2 cellular contexts compared by ENCODE assay signal in genomic region chr11:94791942-94792341, GRCh38.
TF ChIP-seq lines count a peak whose summit lies in the region.

No MANE protein-coding gene starts in this region.

TF ChIP-seq in HEK293, 187 proteins besides CTCF, POLR2A, EP300 and RAD21:
- peak; percentile 23; the same call in 1 of the 2 replicates for TF ChIP-seq PRDM4 (tag by site-specific recombination; IDR thresholded peaks at IDR 0.05)
- TF ChIP-seq ZNF146 (tag by site-specific recombination; IDR thresholded peaks at IDR 0.05) = peak; percentile 96
- peak; percentile 71 for TF ChIP-seq ZNF580 (tag by site-specific recombination; IDR thresholded peaks at IDR 0.05)

TF ChIP-seq in K562, 482 proteins besides CTCF, POLR2A, EP300 and RAD21:
- TF ChIP-seq BCOR (IDR thresholded peaks at IDR 0.05) = peak; percentile 54; the same call in 1 of the 2 replicates
- 0 out of 2 replicates have a peak, but pooled peaks have one; percentile 19 for TF ChIP-seq FOSL1 (tag; conservative IDR thresholded peaks at IDR 0.05)
- TF ChIP-seq RBM25 (IDR thresholded peaks at IDR 0.05; ENCODE audit: low read depth, low read length, severe bottlenecking) = peak; percentile 30
- TF ChIP-seq KDM1A (IDR thresholded peaks at IDR 0.05) = peak in 1 of 2 experiments; percentile 37; a peak in 1 of 4 replicates
- peak; percentile 97 for TF ChIP-seq ZNF146 (CRISPR knock-in tag; IDR thresholded peaks at IDR 0.05; ENCODE audit: unreplicated experiment)
